ENCODE assay signal across 25 cellular contexts in genomic region chr9:109923826-109924225, GRCh38.
DNase-seq lines count a peak whose midpoint lies in the region; ATAC-seq, FAIRE-seq and TF ChIP-seq lines count a peak whose summit lies in the region.
"Had no signal": no experiment of that assay in that cellular context is flagged by ENCODE, and none has a peak within 500 bp of the region (broad histone marks: within the 10 kb centered on the region; RNA-seq: fewer than 3 reads in every experiment).

No MANE protein-coding gene starts in this region.

- no peak for TF ChIP-seq CTCF in gastrocnemius medialis (IDR thresholded peaks at IDR 0.05 in 4 of 5, conservative IDR thresholded peaks at IDR 0.05 in 1 of 5)
- TF ChIP-seq CTCF in omental fat pad (IDR thresholded peaks at IDR 0.05): no peak

- ATAC-seq in gastrocnemius medialis (no peak), omental fat pad (ENCODE audit: low FRiP score) (no peak)
- ATAC-seq: K562 had no signal

- TF ChIP-seq POLR2A in gastrocnemius medialis (IDR thresholded peaks at IDR 0.05): no peak

- peak; percentile 27 for DNase-seq in NCI-H1092 treated with DMSO at 0.1 percent for 48 hours (lab: John Stamatoyannopoulos, UW)
- no peak for DNase-seq in NCI-H1092 (lab: John Stamatoyannopoulos, UW)
- DNase-seq in NCI-H446 treated with DMSO at 0.1 percent for 48 hours (lab: John Stamatoyannopoulos, UW): peak; percentile 72
- DNase-seq in ecto neural progenitor cell (ENCODE audit: low spot score): peak; percentile 3
- no peak for DNase-seq in gastrocnemius medialis
- no peak for DNase-seq in HUDEP-2 (lab: John Stamatoyannopoulos, UW; ENCODE audit: unreplicated experiment in 76 of 76)
- no peak for DNase-seq in GM19239 (ENCODE audit: insufficient read length, low spot score)
- DNase-seq in omental fat pad (ENCODE audit: low spot score): no peak
- DNase-seq: activated CD4-positive, alpha-beta T cell treated with anti-CD3 and anti-CD28 coated beads, Interleukin-2, amount 10 ng/mL, durations not matched to agents 24 days and 14 days; activated naive CD4-positive, alpha-beta T cell treated with anti-CD3 and anti-CD28 coated beads, Interleukin-2, amount 10 ng/mL, durations not matched to agents 7 days and 5 days; amygdala; cortex of kidney; DMS53; endodermal cell; GF-D8; GM23248; NCI-H1436; stimulated activated CD8-positive, alpha-beta memory T cell treated with anti-CD3 and anti-CD28 coated beads, Interleukin-4, amount 100 ng/mL, for 48 hours; trophoblast cell had no signal

- peaks cover 24 to 28% of the 10 kb centered on the region in 2 donors for H3K4me1 ChIP-seq in gastrocnemius medialis

- intact Hi-C loops in gastrocnemius medialis (cut with DNase I; ENCODE audit: low total_unique reads): no loop called here

- no peaks in the 10 kb centered on the region for H3K36me3 ChIP-seq in gastrocnemius medialis
- H3K36me3 ChIP-seq: MG63, neural progenitor cell had no signal

- peak overlapping the region; percentile 70 to 77 (median 76) for H3K27ac ChIP-seq in gastrocnemius medialis
- H3K27ac ChIP-seq: 22Rv1, cardiac muscle cell, GM23248, neural progenitor cell had no signal

- H3K27me3 ChIP-seq in gastrocnemius medialis: no peaks in the 10 kb centered on the region
- H3K27me3 ChIP-seq: cardiac muscle cell, MG63, neural progenitor cell had no signal

- H3K9me3 ChIP-seq in gastrocnemius medialis: no peaks in the 10 kb centered on the region
- H3K9me3 ChIP-seq: MG63 had no signal

- no peak for FAIRE-seq in GM19239 (lab: Jason Lieb, UNC)
- FAIRE-seq: K562 had no signal

- no peak overlapping the region for H3K4me3 ChIP-seq in gastrocnemius medialis
- H3K4me3 ChIP-seq: cardiac muscle cell, GM23248, K562, lung, MG63, neural progenitor cell had no signal

- in situ Hi-C loops in gastrocnemius medialis (cut with MboI; ENCODE audit: low sequenced_read_pairs in 4 of 4): no loop called here

Comparison
In these comparisons a context has a peak if more than half of its experiments do, and no peak if none do; other contexts are left out.
1. DNase-seq: peak in NCI-H1092 treated with DMSO at 0.1 percent for 48 hours (single experiment), NCI-H446 treated with DMSO at 0.1 percent for 48 hours (single experiment) and ecto neural progenitor cell (single experiment); none in NCI-H1092 (single experiment), gastrocnemius medialis (0 of 2), HUDEP-2 (0 of 76), GM19239 (single experiment) and omental fat pad (single experiment).